ENCODE assay signal across 12 cellular contexts in the genomic region with DNA sequence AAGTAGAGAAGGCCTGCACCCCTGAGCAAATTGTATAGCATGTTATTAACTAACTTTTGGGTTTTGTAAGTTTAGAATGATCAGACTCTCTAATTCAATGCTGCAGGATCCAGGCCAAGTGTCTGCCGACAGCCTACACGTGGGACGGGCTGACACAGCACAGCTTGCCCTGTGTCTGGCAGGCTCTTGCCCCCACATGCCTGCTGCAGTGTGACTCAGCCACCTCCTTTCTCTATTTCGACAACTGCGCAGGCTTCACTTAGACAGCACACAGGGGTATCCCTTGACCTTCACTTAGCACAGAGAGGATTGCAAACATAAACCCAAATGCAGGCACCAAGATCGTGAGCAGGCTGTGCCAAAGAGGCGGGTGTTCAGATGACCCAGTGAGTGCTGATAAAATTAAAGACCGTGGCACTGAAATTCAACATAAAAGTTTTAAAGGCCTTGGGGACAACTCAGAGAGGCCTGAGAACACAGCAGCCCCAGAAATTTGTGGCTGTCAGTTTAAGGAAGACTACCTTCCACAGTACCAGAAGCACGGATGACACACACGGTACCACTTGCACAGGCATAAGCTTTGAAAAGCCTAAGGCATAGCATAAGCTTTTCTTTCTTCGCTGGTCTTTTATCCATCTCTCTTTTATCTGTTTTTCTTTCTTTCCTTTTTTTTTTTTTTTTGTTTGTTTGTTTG. TPM values are rescaled to one million over a fixed set of nuclear protein-coding genes. Genes with fewer than 3 reads are reported as not detected.
DNase-seq lines count a peak whose midpoint lies in the region; ATAC-seq and TF ChIP-seq lines count a peak whose summit lies in the region.
"Had no signal": no experiment of that assay in that cellular context is flagged by ENCODE, and none has a peak within 500 bp of the region (broad histone marks: within the 10 kb centered on the region; RNA-seq: fewer than 3 reads in every experiment).

No MANE protein-coding gene starts in this region.

- H3K4me1 ChIP-seq in heart right ventricle: peaks cover 0 to 18% (median 4%) of the 10 kb centered on the region in 9 donors

- H3K9me3 Mint-ChIP-seq in CD14-positive monocyte: no peaks in the 10 kb centered on the region

- H3K27me3 Mint-ChIP-seq in CD14-positive monocyte (ENCODE audit: low read depth in 3 of 3): peaks cover 0 to 1% (median 0%) of the 10 kb centered on the region in 3 donors

- H3K27me3 ChIP-seq in heart right ventricle: no peaks in the 10 kb centered on the region

- peak overlapping the region in 1 of 7 donors; percentile 27 for H3K27ac Mint-ChIP-seq in CD14-positive monocyte

- H3K27ac ChIP-seq in heart right ventricle: peak overlapping the region in 8 of 10 donors; percentile 28 to 81 (median 71)
- H3K27ac ChIP-seq: C4-2B had no signal

- H3K4me1 Mint-ChIP-seq in CD14-positive monocyte: no peaks in the 10 kb centered on the region

- no peak overlapping the region for H3K4me3 ChIP-seq in heart right ventricle
- H3K4me3 ChIP-seq: GM12878 had no signal

- H3K9me3 ChIP-seq in heart right ventricle: no peaks in the 10 kb centered on the region

- WGBS in heart right ventricle, 2 donors: 42 to 52% methylated on average over 11 of the region's 11 CpGs

- intact Hi-C loops in heart right ventricle (cut with DNase I) (no loop called here), posterior cingulate gyrus (cut with DNase I) (no loop called here), CD14-positive monocyte (cut with micrococcal nuclease) (no loop called here)

- peaks cover 0 to 76% (median 0%) of the 10 kb centered on the region in 9 donors for H3K36me3 ChIP-seq in heart right ventricle

- H3K36me3 Mint-ChIP-seq in CD14-positive monocyte: peaks cover 89 to 96% of the 10 kb centered on the region in 2 donors

- peak; percentile 55 for DNase-seq in DMS 273 (lab: John Stamatoyannopoulos, UW; ENCODE audit: unreplicated experiment)
- peak; percentile 82 for DNase-seq in astrocyte of the hippocampus (ENCODE audit: low read depth, low spot score)
- DNase-seq in heart right ventricle: peak; percentile 69 to 79
- peak; percentile 16 to 94 (median 60) for DNase-seq in posterior cingulate gyrus
- DNase-seq in stimulated activated CD4-positive, alpha-beta T cell treated with anti-CD3 and anti-CD28 coated beads, Interleukin-1b, Interleukin-23, amount 100 ng/mL, for 48 hours: no peak
- DNase-seq in CD14-positive monocyte (ENCODE audit: low spot score): no peak
- DNase-seq in DMS153 (lab: John Stamatoyannopoulos, UW): no peak
- DNase-seq: activated T-cell treated with anti-CD3 and anti-CD28 coated beads, Interleukin-2, amount 50 U/mL, for 48 hours; MV-4-11 had no signal

- no peak overlapping the region for H3K4me3 Mint-ChIP-seq in CD14-positive monocyte

- no peak for TF ChIP-seq CTCF in heart right ventricle (IDR thresholded peaks at IDR 0.05)
- no peak for TF ChIP-seq CTCF in CD14-positive monocyte (IDR thresholded peaks at IDR 0.05)

- ATAC-seq in heart right ventricle (peak; percentile 93 to 99 (median 96)), GM19351 (IDR thresholded peaks at IDR 0.05; ENCODE audit: unreplicated experiment) (no peak)
- ATAC-seq: GM12878 had no signal

RNA-seq across cellular contexts. Expression of a gene that starts 37.8 kb away (rescaled TPM):
- total RNA-seq in heart right ventricle: 1 to 10 TPM in 7 of 10 donors, under 1 TPM in 3; 0.26 to 3.4 (median 1.7) TPM
- polyA plus RNA-seq in heart right ventricle (under 1 TPM; 0.78 to 0.80 TPM), CD14-positive monocyte (not detected)
- total RNA-seq: GM12878 had no signal

Comparison
In these comparisons a context has a peak if more than half of its experiments do, and no peak if none do; other contexts are left out.
1. DNase-seq: peak in DMS 273 (single experiment), astrocyte of the hippocampus (single experiment), heart right ventricle (2 of 2) and posterior cingulate gyrus (10 of 10); none in stimulated activated CD4-positive, alpha-beta T cell treated with anti-CD3 and anti-CD28 coated beads, Interleukin-1b, Interleukin-23, amount 100 ng/mL, for 48 hours (single experiment), CD14-positive monocyte (single experiment) and DMS153 (single experiment).